Comparison of ENCODE assay signal across 1 cellular context in the genomic region with DNA sequence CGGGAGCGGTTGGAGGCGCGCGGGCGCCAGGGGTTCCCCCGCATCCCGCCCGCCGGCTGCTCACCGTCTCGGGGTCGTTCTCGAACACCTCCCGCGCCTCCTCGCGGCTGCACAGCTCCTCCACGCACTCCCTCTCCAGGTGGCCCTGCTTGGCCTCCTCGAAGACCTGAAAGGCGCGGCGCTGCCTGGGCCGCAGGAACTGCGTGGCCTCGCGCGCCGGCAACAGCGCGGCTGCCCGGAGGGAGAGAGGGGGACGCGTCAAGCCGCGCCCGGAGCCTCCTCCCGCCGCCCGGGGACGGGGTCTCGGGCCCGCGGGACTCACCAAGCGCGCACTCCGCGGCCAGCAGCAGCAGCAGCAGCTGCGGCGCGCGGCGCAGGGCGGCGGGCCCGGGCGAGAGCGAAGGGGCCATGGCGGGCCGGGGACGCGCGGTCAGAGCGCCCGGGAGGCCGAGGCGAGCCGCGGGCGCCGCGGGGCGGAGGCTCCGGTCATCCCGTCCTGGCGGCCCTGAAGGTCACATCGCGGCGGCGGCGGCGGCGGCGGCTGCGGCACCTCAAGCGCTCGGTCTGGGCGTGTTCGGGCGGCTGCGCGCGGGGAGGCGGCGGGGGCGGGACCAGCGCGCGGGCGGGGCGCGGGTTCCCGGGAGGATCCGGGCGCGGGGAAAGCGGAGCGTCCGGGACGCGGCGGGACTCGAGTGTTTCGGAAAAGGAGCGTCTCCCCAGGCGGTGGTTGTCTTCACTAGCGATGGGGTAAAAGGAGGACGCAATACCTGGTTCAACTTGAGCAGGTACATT.
TF ChIP-seq lines count a peak whose summit lies in the region.

A gene (minus strand): TSS at position 566 of the 792 bp plus-strand sequence. CDS start 156 bp downstream, at position 410.

TF ChIP-seq in endothelial cell of umbilical vein, 7 proteins besides CTCF, POLR2A, EP300 and RAD21 (continued from another document):
- TF ChIP-seq, protein P1, sequence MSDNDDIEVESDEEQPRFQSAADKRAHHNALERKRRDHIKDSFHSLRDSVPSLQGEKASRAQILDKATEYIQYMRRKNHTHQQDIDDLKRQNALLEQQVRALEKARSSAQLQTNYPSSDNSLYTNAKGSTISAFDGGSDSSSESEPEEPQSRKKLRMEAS (IDR thresholded peaks at IDR 0.05; ENCODE audit: insufficient read depth, insufficient read length): no peak
- TF ChIP-seq POLR2AphosphoS5 (IDR thresholded peaks at IDR 0.05; ENCODE audit: insufficient read depth, low read depth, low read length): no peak
